ENCODE assay signal across 33 cellular contexts in genomic region chr4:90543419-90544170, GRCh38.
"Had no signal": no experiment of that assay in that cellular context is flagged by ENCODE, and none has a peak within 500 bp of the region (broad histone marks: within the 10 kb centered on the region; RNA-seq: fewer than 3 reads in every experiment).

No MANE protein-coding gene starts in this region.

- H3K4me3 ChIP-seq: breast epithelium, heart left ventricle, pancreas, psoas muscle, right atrium auricular region, smooth muscle cell, stomach, thyroid gland, upper lobe of left lung, vagina had no signal

- H3K27me3 ChIP-seq: breast epithelium, heart left ventricle, pancreas, right atrium auricular region, stomach, thyroid gland, upper lobe of left lung, vagina had no signal

- H3K27ac Mint-ChIP-seq: activated CD4-positive, alpha-beta T cell treated with anti-CD3 and anti-CD28 coated beads for 36 hours; activated CD8-positive, alpha-beta memory T cell treated with anti-CD3 and anti-CD28 coated beads, Interleukin-2, amount 10 ng/mL, durations not matched to agents 7 days and 5 days; activated CD8-positive, alpha-beta T cell treated with anti-CD3 and anti-CD28 coated beads, Interleukin-2, amount 10 ng/mL, durations not matched to agents 7 days and 5 days; activated naive CD4-positive, alpha-beta T cell treated with anti-CD3 and anti-CD28 coated beads, Interleukin-2, amount 50 U/mL, for 72 hours; activated T-cell treated with anti-CD3 and anti-CD28 coated beads, Interleukin-2, amount 50 U/mL, for 72 hours; endodermal cell; immature natural killer cell; mesothelial cell of epicardium; naive thymus-derived CD4-positive, alpha-beta T cell; stimulated activated naive B cell treated with anti-CD40 and anti-IgM and Interleukin-4, amounts not matched to agents 10 μg/mL and 1 μg/mL and 100 μg/mL, for 72 hours had no signal

- H3K4me1 Mint-ChIP-seq: activated CD4-positive, alpha-beta T cell treated with anti-CD3 and anti-CD28 coated beads for 36 hours; neural crest cell had no signal

- H3K27ac ChIP-seq: breast epithelium, heart left ventricle, pancreas, psoas muscle, right atrium auricular region, stomach, thyroid gland, upper lobe of left lung, vagina had no signal

- H3K36me3 Mint-ChIP-seq: activated CD8-positive, alpha-beta memory T cell treated with anti-CD3 and anti-CD28 coated beads, Interleukin-2, amount 10 ng/mL, durations not matched to agents 7 days and 5 days; activated naive CD4-positive, alpha-beta T cell treated with anti-CD3 and anti-CD28 coated beads, Interleukin-2, amount 50 U/mL, for 72 hours; immature natural killer cell; mesothelial cell of epicardium; naive thymus-derived CD4-positive, alpha-beta T cell; stimulated activated naive B cell treated with anti-CD40 and anti-IgM and Interleukin-4, amounts not matched to agents 10 μg/mL and 1 μg/mL and 100 μg/mL, for 72 hours had no signal

- H3K9me3 Mint-ChIP-seq: activated naive CD4-positive, alpha-beta T cell treated with anti-CD3 and anti-CD28 coated beads, Interleukin-2, amount 50 U/mL, for 72 hours; endodermal cell; mesothelial cell of epicardium; naive thymus-derived CD4-positive, alpha-beta T cell; neural crest cell; stimulated activated naive B cell treated with anti-CD40 and anti-IgM and Interleukin-4, amounts not matched to agents 10 μg/mL and 1 μg/mL and 100 μg/mL, for 72 hours had no signal

- ATAC-seq: activated CD4-positive, alpha-beta T cell treated with anti-CD3 and anti-CD28 coated beads for 36 hours; activated CD8-positive, alpha-beta memory T cell treated with anti-CD3 and anti-CD28 coated beads, Interleukin-2, amount 10 ng/mL, durations not matched to agents 7 days and 5 days; activated CD8-positive, alpha-beta T cell treated with anti-CD3 and anti-CD28 coated beads, Interleukin-2, amount 10 ng/mL, durations not matched to agents 7 days and 5 days; activated naive CD4-positive, alpha-beta T cell treated with anti-CD3 and anti-CD28 coated beads, Interleukin-2, amount 50 U/mL, for 72 hours; activated T-cell treated with anti-CD3 and anti-CD28 coated beads, Interleukin-2, amount 50 U/mL, for 72 hours; esophagus mucosa; heart left ventricle; left colon; naive thymus-derived CD4-positive, alpha-beta T cell; pancreas; psoas muscle; stimulated activated naive B cell treated with anti-CD40 and anti-IgM and Interleukin-4, amounts not matched to agents 10 μg/mL and 1 μg/mL and 100 μg/mL, for 72 hours had no signal

- H3K4me3 Mint-ChIP-seq: activated CD4-positive, alpha-beta T cell treated with anti-CD3 and anti-CD28 coated beads for 36 hours; activated CD8-positive, alpha-beta memory T cell treated with anti-CD3 and anti-CD28 coated beads, Interleukin-2, amount 10 ng/mL, durations not matched to agents 7 days and 5 days; activated CD8-positive, alpha-beta T cell treated with anti-CD3 and anti-CD28 coated beads, Interleukin-2, amount 10 ng/mL, durations not matched to agents 7 days and 5 days; activated T-cell treated with anti-CD3 and anti-CD28 coated beads, Interleukin-2, amount 50 U/mL, for 72 hours; endodermal cell; immature natural killer cell; mesothelial cell of epicardium; naive thymus-derived CD4-positive, alpha-beta T cell; neural crest cell; stimulated activated naive B cell treated with anti-CD40 and anti-IgM and Interleukin-4, amounts not matched to agents 10 μg/mL and 1 μg/mL and 100 μg/mL, for 72 hours had no signal

- H3K36me3 ChIP-seq: breast epithelium, heart left ventricle, pancreas, right atrium auricular region, stomach, thyroid gland, upper lobe of left lung, vagina had no signal

- H3K4me1 ChIP-seq: breast epithelium, pancreas, psoas muscle, right atrium auricular region, stomach, thyroid gland, upper lobe of left lung, vagina had no signal

- DNase-seq: activated CD4-positive, alpha-beta T cell treated with anti-CD3 and anti-CD28 coated beads for 36 hours; activated CD4-positive, CD25-positive, alpha-beta regulatory T cell; activated CD8-positive, alpha-beta memory T cell treated with anti-CD3 and anti-CD28 coated beads, Interleukin-2, amount 10 ng/mL, durations not matched to agents 7 days and 5 days; activated CD8-positive, alpha-beta T cell treated with anti-CD3 and anti-CD28 coated beads, Interleukin-2, amount 10 ng/mL, durations not matched to agents 7 days and 5 days; activated naive CD4-positive, alpha-beta T cell; activated T-cell treated with anti-CD3 and anti-CD28 coated beads, Interleukin-2, amount 50 U/mL, for 72 hours; central memory CD4-positive, alpha-beta T cell; endodermal cell; foreskin fibroblast; heart left ventricle; hypothalamus; immature natural killer cell; kidney; left colon; naive thymus-derived CD4-positive, alpha-beta T cell; nucleus accumbens; pancreas; psoas muscle; stimulated activated CD4-positive, alpha-beta T cell treated with anti-CD3 and anti-CD28 coated beads, Interleukin-1b, Interleukin-23, amount 100 ng/mL, for 48 hours; stimulated activated CD4-positive, alpha-beta T cell treated with anti-CD3 and anti-CD28 coated beads, Interleukin-4, amount 100 ng/mL, for 4 hours; stimulated activated CD8-positive, alpha-beta memory T cell treated with anti-CD3 and anti-CD28 coated beads, Interleukin-4, amount 100 ng/mL, for 48 hours; stimulated activated naive B cell treated with anti-CD40 and anti-IgM and Interleukin-4, amounts not matched to agents 10 μg/mL and 1 μg/mL and 100 μg/mL, for 72 hours; stomach; thyroid gland; upper lobe of left lung had no signal

- H3K9me3 ChIP-seq: breast epithelium, heart left ventricle, pancreas, psoas muscle, right atrium auricular region, stomach, thyroid gland, upper lobe of left lung, vagina had no signal

- H3K27me3 Mint-ChIP-seq: activated CD4-positive, alpha-beta T cell treated with anti-CD3 and anti-CD28 coated beads for 36 hours; activated CD8-positive, alpha-beta memory T cell treated with anti-CD3 and anti-CD28 coated beads, Interleukin-2, amount 10 ng/mL, durations not matched to agents 7 days and 5 days; naive thymus-derived CD4-positive, alpha-beta T cell; stimulated activated naive B cell treated with anti-CD40 and anti-IgM and Interleukin-4, amounts not matched to agents 10 μg/mL and 1 μg/mL and 100 μg/mL, for 72 hours had no signal

- H3K4me2 ChIP-seq: smooth muscle cell had no signal
